In the genomic region with DNA sequence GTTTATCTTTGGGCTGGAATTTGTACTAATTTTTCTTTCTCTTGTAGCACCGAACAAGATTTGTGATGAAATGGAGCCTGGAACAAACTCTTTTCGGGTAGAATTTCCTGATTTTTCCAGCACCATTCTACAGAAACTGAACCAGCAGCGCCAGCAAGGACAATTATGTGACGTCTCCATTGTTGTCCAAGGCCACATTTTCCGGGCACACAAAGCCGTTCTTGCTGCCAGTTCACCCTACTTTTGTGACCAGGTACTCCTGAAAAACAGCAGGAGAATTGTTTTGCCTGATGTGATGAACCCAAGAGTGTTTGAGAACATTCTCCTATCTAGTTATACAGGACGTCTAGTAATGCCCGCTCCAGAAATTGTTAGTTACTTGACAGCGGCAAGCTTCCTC, we compare ENCODE assay signal across 25 cellular contexts.
"Had no signal": no experiment of that assay in that cellular context is flagged by ENCODE, and none has a peak within 500 bp of the region (broad histone marks: within the 10 kb centered on the region; RNA-seq: fewer than 3 reads in every experiment).

No MANE protein-coding gene starts in this region.

- H3K27me3 ChIP-seq: heart left ventricle, pancreas, stomach, suprapubic skin, tibial nerve had no signal

- DNase-seq: activated CD4-positive, alpha-beta T cell treated with anti-CD3 and anti-CD28 coated beads for 4 hours; activated CD4-positive, alpha-beta T cell treated with anti-CD3 and anti-CD28 coated beads, Interleukin-2, amount 50 U/mL, for 48 hours; activated CD8-positive, alpha-beta memory T cell treated with anti-CD3 and anti-CD28 coated beads for 24 hours; activated effector memory CD4-positive, alpha-beta T cell treated with Interleukin-2 at 50 U/mL for 16 hours; activated naive CD4-positive, alpha-beta T cell treated with anti-CD3 and anti-CD28 coated beads, Interleukin-2, amount 10 ng/mL, durations not matched to agents 7 days and 5 days; amygdala; cerebellar nuclear complex; cortex of kidney; foreskin fibroblast; heart left ventricle; lower lobe of right lung; naive B cell; pancreas; psoas muscle; stimulated activated CD4-positive, alpha-beta T cell treated with anti-CD3 and anti-CD28 coated beads, Interleukin-15, amount 100 ng/mL, for 24 hours; stimulated activated CD4-positive, alpha-beta T cell treated with anti-CD3 and anti-CD28 coated beads, Interleukin-2, amount 100 ng/mL, for 24 hours; stimulated activated naive B cell treated with anti-CD40 and anti-IgM and Interleukin-4, amounts not matched to agents 10 μg/mL and 1 μg/mL and 100 μg/mL, for 72 hours; stomach; T-helper 9 cell had no signal

- H3K9me3 ChIP-seq: heart left ventricle, lower lobe of right lung, pancreas, psoas muscle, stomach, suprapubic skin, tibial nerve had no signal

- H3K4me3 ChIP-seq: heart left ventricle, lower lobe of right lung, pancreas, psoas muscle, smooth muscle cell, stomach, suprapubic skin, tibial nerve had no signal

- H3K4me1 ChIP-seq: pancreas, suprapubic skin had no signal

- H3K4me2 ChIP-seq: smooth muscle cell had no signal

- H3K27ac ChIP-seq: lower lobe of right lung, pancreas, stomach, suprapubic skin, tibial nerve, VCaP had no signal

- ATAC-seq: esophagus mucosa; left lobe of liver; lower lobe of right lung; pancreas; stimulated activated naive B cell treated with anti-CD40 and anti-IgM and Interleukin-4, amounts not matched to agents 10 μg/mL and 1 μg/mL and 100 μg/mL, for 72 hours had no signal
